ENCODE assay signal across 8 cellular contexts in genomic region chr12:62603061-62603810, GRCh38.
DNase-seq lines count a peak whose midpoint lies in the region; ATAC-seq lines count a peak whose summit lies in the region.

No MANE protein-coding gene starts in this region.

- DNase-seq in AG08396 (ENCODE audit: low spot score) = peak; percentile 92
- DNase-seq in NCI-H2196 (lab: John Stamatoyannopoulos, UW; ENCODE audit: unreplicated experiment) = peak; percentile 88
- peak; percentile 80 for DNase-seq in activated CD4-positive, CD25-positive, alpha-beta regulatory T cell treated with anti-CD3 and anti-CD28 coated beads, Interleukin-2, amount 50 U/mL, for 72 hours
- DNase-seq in cerebellum (ENCODE audit: low spot score) = peak; percentile 88
- DNase-seq in kidney tubule cell (ENCODE audit: low spot score) = peak; percentile 91
- peak; percentile 54 to 59 for DNase-seq in stimulated activated CD4-positive, alpha-beta T cell treated with anti-CD3 and anti-CD28 coated beads, Interleukin-1b, Interleukin-23, amount 100 ng/mL, for 1 hour (ENCODE audit: low read depth in 2 of 2)

- peak; percentile 70 for ATAC-seq in GM18867 (IDR thresholded peaks at IDR 0.05; ENCODE audit: unreplicated experiment)
- peak; percentile 73 for ATAC-seq in HG03097 (IDR thresholded peaks at IDR 0.05; ENCODE audit: low FRiP score, unreplicated experiment)

Comparison
In these comparisons a context has a peak if more than half of its experiments do, and no peak if none do; other contexts are left out.
1. Peak in every context shown above with its lines: DNase-seq and ATAC-seq.